28 cellular contexts compared by ENCODE assay signal in the genomic region with DNA sequence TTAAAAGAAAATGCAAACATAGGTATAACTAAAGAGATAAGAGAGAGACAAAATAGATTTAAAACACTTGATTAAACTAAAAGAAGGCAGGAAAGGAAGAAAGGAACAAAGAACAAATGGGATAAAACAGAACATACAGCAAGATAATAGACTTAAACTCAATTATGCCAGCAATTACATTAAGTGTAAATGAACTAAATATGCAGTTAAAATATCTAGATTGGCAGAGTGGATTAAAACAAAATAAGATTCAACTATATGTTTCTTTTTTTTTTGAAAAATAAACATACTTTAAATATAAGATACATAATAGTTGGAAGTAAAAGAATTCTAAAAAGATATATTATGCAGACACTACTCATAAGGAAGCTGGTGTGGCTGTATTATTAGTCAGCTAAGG.
"Had no signal": no experiment of that assay in that cellular context is flagged by ENCODE, and none has a peak within 500 bp of the region (broad histone marks: within the 10 kb centered on the region; RNA-seq: fewer than 3 reads in every experiment).

No MANE protein-coding gene starts in this region.

- H3K9me3 ChIP-seq: colonic mucosa had no signal

- H3K27me3 ChIP-seq: colonic mucosa, dorsolateral prefrontal cortex, esophagus muscularis mucosa, esophagus squamous epithelium, gastrocnemius medialis, gastroesophageal sphincter, heart left ventricle, heart right ventricle had no signal

- H3K36me3 ChIP-seq: colonic mucosa, esophagus squamous epithelium, gastrocnemius medialis, gastroesophageal sphincter had no signal

- DNase-seq: colonic mucosa; cortex of kidney; dermis blood vessel endothelial cell; dorsolateral prefrontal cortex; effector CD4-positive, alpha-beta T cell; effector CD8-positive, alpha-beta T cell; effector memory CD4-positive, alpha-beta T cell; effector memory CD8-positive, alpha-beta T cell; endodermal cell; erythroblast; esophagus squamous epithelium; foreskin fibroblast; foreskin keratinocyte; foreskin melanocyte; gastrocnemius medialis; glutamatergic neuron; head of caudate nucleus; heart left ventricle; heart right ventricle had no signal

- H3K4me1 ChIP-seq: colonic mucosa, esophagus muscularis mucosa, esophagus squamous epithelium, foreskin keratinocyte, gastrocnemius medialis, gastroesophageal sphincter, heart left ventricle, heart right ventricle had no signal

- H3K27ac ChIP-seq: colonic mucosa, coronary artery, dorsolateral prefrontal cortex, epithelial cell of prostate, esophagus muscularis mucosa, esophagus squamous epithelium, foreskin keratinocyte, gastrocnemius medialis, gastroesophageal sphincter, heart left ventricle, heart right ventricle had no signal

- H3K4me3 ChIP-seq: colonic mucosa, coronary artery, dorsolateral prefrontal cortex, esophagus muscularis mucosa, esophagus squamous epithelium, gastrocnemius medialis, gastroesophageal sphincter, heart left ventricle, heart right ventricle had no signal

- FAIRE-seq: colon, endometrium, endothelial cell of umbilical vein, frontal cortex had no signal

- ATAC-seq: effector memory CD8-positive, alpha-beta T cell; esophagus mucosa; foreskin keratinocyte; gastrocnemius medialis; gastroesophageal sphincter; heart left ventricle; heart right ventricle had no signal
